12 cellular contexts compared by ENCODE assay signal in the genomic region with DNA sequence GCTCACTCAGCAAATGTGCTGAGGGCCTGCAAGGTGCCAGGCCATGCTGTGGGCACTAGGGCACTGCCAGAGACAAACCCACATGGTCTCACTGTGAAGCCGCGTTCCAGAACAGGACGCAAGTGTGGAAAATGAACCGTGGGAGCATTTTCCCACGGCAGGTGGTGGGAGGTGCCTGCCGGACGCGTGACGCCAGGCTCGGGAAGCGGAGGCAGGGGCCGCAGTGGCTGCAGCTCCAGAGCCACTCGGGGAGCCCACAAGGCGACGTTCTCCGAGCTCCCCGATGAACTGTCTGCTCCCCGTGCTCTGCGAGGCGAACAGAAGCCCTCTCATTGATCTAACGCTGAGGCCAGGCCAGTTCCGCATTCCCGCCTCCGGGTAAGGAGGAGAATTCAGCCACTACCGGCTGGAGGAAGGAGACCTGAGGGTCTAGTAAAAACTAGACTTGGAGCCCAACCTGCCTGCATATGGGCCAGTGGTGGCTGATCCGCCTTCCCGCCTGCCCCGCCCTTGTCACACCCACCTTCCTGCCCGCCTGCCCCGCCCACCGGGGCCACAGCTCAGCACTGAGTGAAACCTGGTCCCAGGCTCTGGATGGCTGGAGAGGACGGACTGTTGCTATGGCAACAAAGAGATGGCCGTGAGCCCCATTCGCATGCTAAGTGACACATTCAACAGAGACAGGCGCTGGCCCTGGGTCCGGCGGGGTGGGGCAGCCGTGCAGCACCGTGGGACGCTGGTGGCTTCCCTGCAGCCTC. TPM values are rescaled to one million over a fixed set of nuclear protein-coding genes. Genes with fewer than 3 reads are reported as not detected.
DNase-seq lines count a peak whose midpoint lies in the region; ATAC-seq, FAIRE-seq and TF ChIP-seq lines count a peak whose summit lies in the region.
"Had no signal": no experiment of that assay in that cellular context is flagged by ENCODE, and none has a peak within 500 bp of the region (broad histone marks: within the 10 kb centered on the region; RNA-seq: fewer than 3 reads in every experiment).

No MANE protein-coding gene starts in this region.

- DNase-seq in SIG-M5 treated with dmso at 0.1 percent for 504 hours (lab: John Stamatoyannopoulos, UW; ENCODE audit: unreplicated experiment) (peak; percentile 12), SIG-M5 (lab: John Stamatoyannopoulos, UW) (no peak), NT2/D1 (ENCODE audit: low read depth, low spot score) (peak; percentile 90), colonic mucosa (peak; percentile 31), frontal cortex (ENCODE audit: low spot score in 2 of 2) (no peak), immature natural killer cell (no peak)
- peak; percentile 6 to 19 for DNase-seq in stimulated activated CD8-positive, alpha-beta memory T cell treated with anti-CD3 and anti-CD28 coated beads, Interleukin-15, amount 100 ng/mL, for 48 hours (ENCODE audit: low read depth in 2 of 2)
- DNase-seq: activated CD4-positive, CD25-positive, alpha-beta regulatory T cell; left cardiac atrium; NCI-H510A treated with DMSO at 0.1 percent for 48 hours had no signal

- FAIRE-seq in frontal cortex (lab: Jason Lieb, UNC) = no peak

- H3K27ac Mint-ChIP-seq in immature natural killer cell = no peak overlapping the region

- no peaks in the 10 kb centered on the region for H3K9me3 Mint-ChIP-seq in immature natural killer cell

- no peaks in the 10 kb centered on the region for H3K36me3 Mint-ChIP-seq in immature natural killer cell

- H3K9me3 ChIP-seq in NT2/D1 (ENCODE audit: insufficient read depth, low read length) (no peaks in the 10 kb centered on the region), colonic mucosa (no peaks in the 10 kb centered on the region)

- H3K27me3 ChIP-seq in NT2/D1 (ENCODE audit: insufficient read depth, insufficient read length) (peaks cover 7% of the 10 kb centered on the region), colonic mucosa (no peaks in the 10 kb centered on the region)

- peaks cover 26% of the 10 kb centered on the region for H3K4me1 ChIP-seq in NT2/D1 (ENCODE audit: insufficient read depth, insufficient read length)
- H3K4me1 ChIP-seq in colonic mucosa = no peaks in the 10 kb centered on the region

- intact Hi-C loops in colonic mucosa (cut with DNase I) = no loop called here

- H3K4me1 Mint-ChIP-seq in immature natural killer cell = peaks cover 0 to 2% of the 10 kb centered on the region in 2 donors

- no peak for TF ChIP-seq CTCF in colonic mucosa (IDR thresholded peaks at IDR 0.05)

- H3K4me3 Mint-ChIP-seq in immature natural killer cell = peak overlapping the region in 1 of 5 donors; percentile 13

- no peak for ATAC-seq in HG03460 (IDR thresholded peaks at IDR 0.05; ENCODE audit: unreplicated experiment)

- H3K27ac ChIP-seq in colonic mucosa = no peak overlapping the region

- H3K4me3 ChIP-seq in NT2/D1 (ENCODE audit: insufficient read length, low read depth) = no peak overlapping the region
- no peak overlapping the region for H3K4me3 ChIP-seq in colonic mucosa

- H3K9ac ChIP-seq in NT2/D1 (ENCODE audit: insufficient read length, low read depth) (peak overlapping the region; percentile 24), colonic mucosa (ENCODE audit: low read depth in 2 of 2, low read length in 2 of 2) (no peak overlapping the region)

- H3K36me3 ChIP-seq in NT2/D1 (ENCODE audit: insufficient read depth, insufficient read length, low read length) (no peaks in the 10 kb centered on the region), colonic mucosa (no peaks in the 10 kb centered on the region)

- H3K27me3 Mint-ChIP-seq in immature natural killer cell (ENCODE audit: low read depth in 3 of 3) = peaks cover 3 to 4% (median 4%) of the 10 kb centered on the region in 3 donors

RNA-seq across cellular contexts. Expression of a gene that starts 13.2 kb away (rescaled TPM):
- total RNA-seq in colonic mucosa (not detected), frontal cortex (2.4 TPM)
- not detected for polyA plus RNA-seq in immature natural killer cell
- total RNA-seq: dermis microvascular lymphatic vessel endothelial cell had no signal

RNA-seq across cellular contexts. Expression of a gene that starts 59.1 kb away (rescaled TPM):
- under 1 TPM; 0.29 to 0.32 TPM for total RNA-seq in colonic mucosa
- total RNA-seq in frontal cortex = 8.2 TPM
- polyA plus RNA-seq in immature natural killer cell = not detected

Comparison
In these comparisons a context has a peak if more than half of its experiments do, and no peak if none do; other contexts are left out.
1. DNase-seq: peak in SIG-M5 treated with dmso at 0.1 percent for 504 hours (single experiment), NT2/D1 (single experiment), colonic mucosa (single experiment) and stimulated activated CD8-positive, alpha-beta memory T cell treated with anti-CD3 and anti-CD28 coated beads, Interleukin-15, amount 100 ng/mL, for 48 hours (2 of 2); none in SIG-M5 (single experiment), frontal cortex (0 of 2) and immature natural killer cell (0 of 3).